Comparison of ENCODE assay signal across 8 cellular contexts in genomic region chr16:8673611-8674412, GRCh38. TPM values are rescaled to one million over a fixed set of nuclear protein-coding genes. Genes with fewer than 3 reads are reported as not detected.
A peak's percentile ranks its signal among the peaks of the same experiment; 100 is the strongest.
DNase-seq lines count a peak whose midpoint lies in the region; ATAC-seq and TF ChIP-seq lines count a peak whose summit lies in the region.

No MANE protein-coding gene starts in this region.

- peak overlapping the region; percentile 54 for H2AFZ ChIP-seq in smooth muscle cell (ENCODE audit: low read depth)

- H3K36me3 Mint-ChIP-seq in T-helper 2 cell treated with Interferon-gamma antibody and Interleukin-4, amounts not matched to agents 5 μg/mL and 100 μg/mL, for 36 hours (ENCODE audit: low read depth), result no peaks in the 10 kb centered on the region

- no peaks in the 10 kb centered on the region for H3K79me2 ChIP-seq in smooth muscle cell (ENCODE audit: low read depth)

- DNase-seq in T-helper 2 cell treated with Interferon-gamma antibody and Interleukin-4, amounts not matched to agents 5 μg/mL and 100 μg/mL, for 36 hours (ENCODE audit: low spot score), result no peak
- no peak for DNase-seq in T-helper 2 cell
- no peak for DNase-seq in right cardiac atrium
- peak; percentile 47 for DNase-seq in smooth muscle cell (lab: John Stamatoyannopoulos, UW; ENCODE audit: unreplicated experiment)
- DNase-seq in Ammon's horn (ENCODE audit: low spot score), result no peak
- DNase-seq in AG20443 (ENCODE audit: low spot score), result no peak

- TF ChIP-seq CTCF in WI38 (IDR thresholded peaks at IDR 0.05; ENCODE audit: low read depth, low read length) (no peak), smooth muscle cell (IDR thresholded peaks at IDR 0.05; ENCODE audit: borderline replicate concordance, insufficient read depth, poor library complexity, severe bottlenecking) (no peak)

- no peaks in the 10 kb centered on the region for H3K36me3 ChIP-seq in smooth muscle cell (ENCODE audit: low read depth)

- no peaks in the 10 kb centered on the region for H3K9me3 ChIP-seq in right cardiac atrium (ENCODE audit: control insufficient read depth, low read length)
- H3K9me3 ChIP-seq in smooth muscle cell (replicated peaks; ENCODE audit: low read depth), result no peaks in the 10 kb centered on the region

- intact Hi-C loops in right cardiac atrium (cut with DNase I), result loop anchor here in 2 of 4 donors (10.0 kb wide), 2 partner anchors 91 to 121 kb away; partner anchors contain the start of genes PMM2 (in 1 of the 2) and TMEM186 (in 1 of the 2)

- H3K27me3 Mint-ChIP-seq in T-helper 2 cell treated with Interferon-gamma antibody and Interleukin-4, amounts not matched to agents 5 μg/mL and 100 μg/mL, for 36 hours (ENCODE audit: low read depth), result peaks cover 3% of the 10 kb centered on the region

- ATAC-seq in HG02885 (IDR thresholded peaks at IDR 0.05; ENCODE audit: poor library complexity, unreplicated experiment) (peak; percentile 49), right cardiac atrium (peak; percentile 65 to 68)

- H3K4me1 Mint-ChIP-seq in T-helper 2 cell treated with Interferon-gamma antibody and Interleukin-4, amounts not matched to agents 5 μg/mL and 100 μg/mL, for 36 hours (ENCODE audit: low read depth), result peaks cover 13% of the 10 kb centered on the region

- no peaks in the 10 kb centered on the region for H4K20me1 ChIP-seq in smooth muscle cell (ENCODE audit: low read depth)

- H3K27ac Mint-ChIP-seq in T-helper 2 cell treated with Interferon-gamma antibody and Interleukin-4, amounts not matched to agents 5 μg/mL and 100 μg/mL, for 36 hours, result no peak overlapping the region

- peak overlapping the region; percentile 77 for H3K4me3 Mint-ChIP-seq in T-helper 2 cell treated with Interferon-gamma antibody and Interleukin-4, amounts not matched to agents 5 μg/mL and 100 μg/mL, for 36 hours

- no peaks in the 10 kb centered on the region for H3F3A ChIP-seq in smooth muscle cell (ENCODE audit: low read depth)

- peak overlapping the region; percentile 100 for H3K4me2 ChIP-seq in smooth muscle cell

- no peaks in the 10 kb centered on the region for H3K27me3 ChIP-seq in right cardiac atrium (ENCODE audit: control insufficient read depth, insufficient read depth)
- no peaks in the 10 kb centered on the region for H3K27me3 ChIP-seq in smooth muscle cell (ENCODE audit: low read depth)

- peak overlapping the region; percentile 66 for H3K9ac ChIP-seq in smooth muscle cell (ENCODE audit: low read depth)

- no peaks in the 10 kb centered on the region for H3K9me3 Mint-ChIP-seq in T-helper 2 cell treated with Interferon-gamma antibody and Interleukin-4, amounts not matched to agents 5 μg/mL and 100 μg/mL, for 36 hours

- no peak overlapping the region for H3K27ac ChIP-seq in right cardiac atrium (ENCODE audit: low read length)
- no peak overlapping the region for H3K27ac ChIP-seq in smooth muscle cell (ENCODE audit: low read depth)

- 16% methylated on average over 24 of the region's 24 CpGs for WGBS in right cardiac atrium
- 15% methylated on average over 24 of the region's 24 CpGs for WGBS in smooth muscle cell (ENCODE audit: low lambda C conversion rate)

- H3K4me1 ChIP-seq in right cardiac atrium (ENCODE audit: control insufficient read depth, insufficient read depth, low read length) (no peaks in the 10 kb centered on the region), smooth muscle cell (ENCODE audit: low read depth) (peaks cover 5% of the 10 kb centered on the region)

- H3K4me3 ChIP-seq in WI38 (ENCODE audit: low read depth, low read length), result peak overlapping the region; percentile 67
- peak overlapping the region; percentile 79 for H3K4me3 ChIP-seq in right cardiac atrium (ENCODE audit: low read length)
- peak overlapping the region; percentile 83 for H3K4me3 ChIP-seq in smooth muscle cell

RNA-seq across cellular contexts. Expression of gene ABAT, which starts 0.6 kb away (rescaled TPM):
- total RNA-seq in right cardiac atrium (10 to 100 TPM; 12.3 to 42.4 (median 20.2) TPM), smooth muscle cell (9.2 and 11.9 TPM in 2 replicates)
- polyA plus RNA-seq in right cardiac atrium (10.9 TPM), smooth muscle cell (10.6 and 11.3 TPM in 2 replicates)

RNA-seq across cellular contexts. Expression of gene METTL22, which starts 52.3 kb away (rescaled TPM):
- total RNA-seq in right cardiac atrium (10 to 100 TPM; 28.1 to 37.3 (median 33.3) TPM), smooth muscle cell (19.2 and 21.2 TPM in 2 replicates)
- polyA plus RNA-seq in right cardiac atrium (26.9 TPM), smooth muscle cell (33.0 and 37.4 TPM in 2 replicates)
